Comparison of ENCODE assay signal across 23 cellular contexts in the genomic region with DNA sequence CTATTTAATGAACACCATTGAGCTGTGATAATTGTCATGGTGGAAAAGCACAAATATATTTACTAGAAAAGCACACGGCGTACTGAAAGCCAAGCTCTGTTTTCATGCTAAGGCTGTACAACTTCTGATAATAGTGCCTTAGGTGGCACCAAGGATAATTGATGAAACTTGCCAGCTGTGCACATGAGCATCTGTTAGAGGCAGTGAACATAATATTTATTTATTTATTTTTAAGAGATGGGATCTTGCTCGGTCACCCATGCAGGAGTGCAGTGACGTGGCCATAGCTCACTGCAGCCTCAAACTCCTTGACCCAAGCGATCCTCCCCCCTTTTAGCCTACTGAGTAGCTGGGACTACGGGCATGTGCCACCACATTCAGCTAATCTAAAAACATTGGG.
"Had no signal": no experiment of that assay in that cellular context is flagged by ENCODE, and none has a peak within 500 bp of the region (broad histone marks: within the 10 kb centered on the region; RNA-seq: fewer than 3 reads in every experiment).

No MANE protein-coding gene starts in this region.

- H3K27ac Mint-ChIP-seq: activated B cell treated with CpG ODN at 0.5 μM for 24 hours; activated CD4-positive, alpha-beta memory T cell treated with anti-CD3 and anti-CD28 coated beads, Interleukin-2, amount 10 ng/mL, durations not matched to agents 7 days and 5 days; activated CD4-positive, alpha-beta T cell treated with anti-CD3 and anti-CD28 coated beads, Interleukin-2, amount 10 ng/mL, durations not matched to agents 7 days and 5 days; T-helper 1 cell treated with Interleukin-12 subunit alpha and Interleukin-12 subunit beta and Interleukin-4 antibody, amounts not matched to agents 30 μg/mL and 1 μg/mL, for 36 hours had no signal

- DNase-seq: activated B cell treated with CpG ODN at 0.5 μM for 24 hours; activated CD4-positive, alpha-beta memory T cell treated with anti-CD3 and anti-CD28 coated beads, Interleukin-2, amount 10 ng/mL, durations not matched to agents 7 days and 5 days; activated CD4-positive, alpha-beta T cell treated with anti-CD3 and anti-CD28 coated beads for 1 hour; activated CD4-positive, alpha-beta T cell treated with anti-CD3 and anti-CD28 coated beads, Interleukin-2, amount 10 ng/mL, durations not matched to agents 7 days and 5 days; activated CD8-positive, alpha-beta memory T cell treated with anti-CD3 and anti-CD28 coated beads, Interleukin-2, amount 50 U/mL, for 48 hours; activated naive CD4-positive, alpha-beta T cell treated with anti-CD3 and anti-CD28 coated beads, Interleukin-2, amount 50 U/mL, for 16 hours; activated T-cell treated with anti-CD3 and anti-CD28 coated beads, Interleukin-2, amount 50 U/mL, for 1 hour; aorta; central memory CD4-positive, alpha-beta T cell; Karpas-422; MM.1S; NCI-H1105 treated with DMSO at 0.1 percent for 48 hours; NCI-H1436 treated with DMSO at 0.1 percent for 48 hours; NCI-H187; NCI-H2081; NCI-H2227 treated with DMSO at 0.1 percent for 48 hours; NCI-H526; NK-92 treated with Interleukin-12 subunit alpha and Interleukin-12 subunit beta, amount 100 ng/mL, for 24 hours; RPMI8226 had no signal

- H3K4me1 Mint-ChIP-seq: activated B cell treated with CpG ODN at 0.5 μM for 24 hours; activated CD4-positive, alpha-beta memory T cell treated with anti-CD3 and anti-CD28 coated beads, Interleukin-2, amount 10 ng/mL, durations not matched to agents 7 days and 5 days; activated CD4-positive, alpha-beta T cell treated with anti-CD3 and anti-CD28 coated beads, Interleukin-2, amount 10 ng/mL, durations not matched to agents 7 days and 5 days had no signal

- H3K4me3 ChIP-seq: K562 had no signal

- ATAC-seq: K562, Panc1, Right ventricle myocardium inferior had no signal

- H3K27me3 Mint-ChIP-seq: activated B cell treated with CpG ODN at 0.5 μM for 24 hours; activated CD4-positive, alpha-beta T cell treated with anti-CD3 and anti-CD28 coated beads, Interleukin-2, amount 10 ng/mL, durations not matched to agents 7 days and 5 days had no signal

- H3K9me3 Mint-ChIP-seq: activated B cell treated with CpG ODN at 0.5 μM for 24 hours; activated CD4-positive, alpha-beta memory T cell treated with anti-CD3 and anti-CD28 coated beads, Interleukin-2, amount 10 ng/mL, durations not matched to agents 7 days and 5 days; activated CD4-positive, alpha-beta T cell treated with anti-CD3 and anti-CD28 coated beads, Interleukin-2, amount 10 ng/mL, durations not matched to agents 7 days and 5 days; T-helper 1 cell treated with Interleukin-12 subunit alpha and Interleukin-12 subunit beta and Interleukin-4 antibody, amounts not matched to agents 30 μg/mL and 1 μg/mL, for 36 hours had no signal

- H3K4me3 Mint-ChIP-seq: activated B cell treated with CpG ODN at 0.5 μM for 24 hours; activated CD4-positive, alpha-beta memory T cell treated with anti-CD3 and anti-CD28 coated beads, Interleukin-2, amount 10 ng/mL, durations not matched to agents 7 days and 5 days; activated CD4-positive, alpha-beta T cell treated with anti-CD3 and anti-CD28 coated beads, Interleukin-2, amount 10 ng/mL, durations not matched to agents 7 days and 5 days; T-helper 1 cell treated with Interleukin-12 subunit alpha and Interleukin-12 subunit beta and Interleukin-4 antibody, amounts not matched to agents 30 μg/mL and 1 μg/mL, for 36 hours had no signal
